8 cellular contexts compared by ENCODE assay signal in genomic region chr19:45424191-45425058, GRCh38. TPM values are rescaled to one million over a fixed set of nuclear protein-coding genes. Genes with fewer than 3 reads are reported as not detected.
DNase-seq lines count a peak whose midpoint lies in the region; ATAC-seq and TF ChIP-seq lines count a peak whose summit lies in the region.

No MANE protein-coding gene starts in this region.

- H3K9me3 ChIP-seq in body of pancreas = no peaks in the 10 kb centered on the region
- H3K9me3 ChIP-seq in iPS-20b (ENCODE audit: insufficient read depth, low read depth, low read length) = no peaks in the 10 kb centered on the region

- H3K9ac ChIP-seq in iPS-20b (ENCODE audit: low read depth, low read length) = peak overlapping the region; percentile 89

- H3K27me3 ChIP-seq in body of pancreas (no peaks in the 10 kb centered on the region), iPS-20b (ENCODE audit: insufficient read depth, low read length) (peaks cover 5% of the 10 kb centered on the region; the same call in 1 of the 2 replicates)

- intact Hi-C loops in body of pancreas (cut with DNase I) = no loop called here

- H3K4me1 ChIP-seq in body of pancreas (peaks cover 38% of the 10 kb centered on the region), iPS-20b (ENCODE audit: insufficient read depth, low read length) (no peaks in the 10 kb centered on the region; the same call in 1 of the 2 replicates)

- H3K4me3 ChIP-seq in body of pancreas = no peak overlapping the region
- peak overlapping the region; percentile 85 for H3K4me3 ChIP-seq in iPS-20b (ENCODE audit: low read length)
- H3K4me3 ChIP-seq in skin epidermis = peak overlapping the region; percentile 46 to 73 (median 57)

- TF ChIP-seq CTCF in body of pancreas (IDR thresholded peaks at IDR 0.05) = no peak

- TF ChIP-seq POLR2A in body of pancreas (IDR thresholded peaks at IDR 0.05) = no peak

- H3K27ac ChIP-seq in body of pancreas (peak overlapping the region; percentile 84 to 97 (median 90)), iPS-20b (ENCODE audit: low read length) (peak overlapping the region; percentile 70), skin epidermis (peak overlapping the region; percentile 65 to 96 (median 90))

- peak; percentile 5 for ATAC-seq in HG02763 (IDR thresholded peaks at IDR 0.05; ENCODE audit: unreplicated experiment)
- peak; percentile 49 for ATAC-seq in body of pancreas
- no peak for ATAC-seq in HG03196 (IDR thresholded peaks at IDR 0.05; ENCODE audit: unreplicated experiment)
- ATAC-seq in GM19397 (IDR thresholded peaks at IDR 0.05; ENCODE audit: unreplicated experiment) = no peak

- WGBS in body of pancreas, 2 donors = 4 to 6% methylated on average over 18 to 24 of the region's 24 CpGs

- DNase-seq in DMS53 treated with DMSO at 0.1 percent for 48 hours (lab: John Stamatoyannopoulos, UW; ENCODE audit: unreplicated experiment) = peak; percentile 76
- peak; percentile 45 for DNase-seq in RPMI8226
- peak; percentile 57 to 81 (median 72) for DNase-seq in body of pancreas

- H3K36me3 ChIP-seq in body of pancreas (replicated peaks in 1 of 2; ENCODE audit: insufficient read depth in 1 of 2, low read depth in 2 of 2) (no peaks in the 10 kb centered on the region), iPS-20b (ENCODE audit: insufficient read depth, low read depth, low read length) (0 out of 2 replicates have a peak, but pooled peaks cover 6% of the 10 kb centered on the region)

RNA-seq across cellular contexts. Expression of gene ERCC1, which starts 0.7 kb away (rescaled TPM):
- 10 to 100 TPM; 91.3 to 97.9 TPM for total RNA-seq in body of pancreas

RNA-seq across cellular contexts. Expression of gene POLR1G, which starts 18.0 kb away (rescaled TPM):
- 1 to 10 TPM; 1.8 to 2.0 TPM for total RNA-seq in body of pancreas

RNA-seq across cellular contexts. Expression of gene PPP1R13L, which starts 19.6 kb away (rescaled TPM):
- 10 to 100 TPM; 26.4 to 32.9 TPM for total RNA-seq in body of pancreas

RNA-seq across cellular contexts. Expression of gene FOSB, which starts 43.4 kb away (rescaled TPM):
- 10 to 100 TPM in 1 of 2 donors, 1 to 10 TPM in 1; 4.2 to 84.7 TPM for total RNA-seq in body of pancreas

RNA-seq across cellular contexts. Expression of gene ERCC2, which starts 54.1 kb away (rescaled TPM):
- total RNA-seq in body of pancreas = 10 to 100 TPM in 1 of 2 donors, 1 to 10 TPM in 1; 7.8 to 29.3 TPM

Comparison
In these comparisons a context has a peak if more than half of its experiments do, and no peak if none do; other contexts are left out.
1. ATAC-seq: peak in HG02763 (single experiment) and body of pancreas (single experiment); none in HG03196 (single experiment) and GM19397 (single experiment).
2. H3K4me3 ChIP-seq: peak in iPS-20b (single experiment) and skin epidermis (7 of 7); none in body of pancreas (0 of 2).
3. Peak in every context shown above with its lines, with median percentiles within 50 percentile points of each other: DNase-seq and H3K27ac ChIP-seq.